In the genomic region with DNA sequence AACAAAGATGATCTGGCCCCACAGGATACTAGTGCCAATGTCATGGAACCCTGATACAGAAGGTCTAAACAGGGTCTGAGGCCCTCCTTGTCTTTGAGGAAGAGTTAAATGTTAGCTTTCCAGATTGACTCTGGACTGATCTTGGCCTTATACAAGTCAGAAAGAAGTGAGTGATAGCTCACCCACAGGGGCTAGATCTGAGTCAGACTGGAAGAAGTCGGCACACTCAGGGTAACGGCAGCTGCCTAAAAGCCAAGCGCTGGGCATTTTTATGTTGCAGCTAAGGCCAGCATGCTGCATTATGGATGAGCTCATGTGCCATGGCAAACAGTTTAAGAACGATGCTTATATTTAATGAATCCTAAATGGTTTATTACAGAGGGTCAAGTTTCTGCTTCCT, we compare ENCODE assay signal across 31 cellular contexts.
DNase-seq lines count a peak whose midpoint lies in the region; FAIRE-seq and TF ChIP-seq lines count a peak whose summit lies in the region.
"Had no signal": no experiment of that assay in that cellular context is flagged by ENCODE, and none has a peak within 500 bp of the region (broad histone marks: within the 10 kb centered on the region; RNA-seq: fewer than 3 reads in every experiment).

No MANE protein-coding gene starts in this region.

- no peak overlapping the region for H3K27ac Mint-ChIP-seq in astrocyte (ENCODE audit: unreplicated experiment)
- peak overlapping the region; percentile 36 for H3K27ac Mint-ChIP-seq in nephron progenitor cell
- no peak overlapping the region for H3K27ac Mint-ChIP-seq in chondrocyte (ENCODE audit: unreplicated experiment)
- H3K27ac Mint-ChIP-seq: activated B cell treated with CpG ODN at 0.5 μM for 24 hours; activated CD8-positive, alpha-beta T cell treated with anti-CD3 and anti-CD28 coated beads, Interleukin-2, amount 10 ng/mL, durations not matched to agents 7 days and 5 days; activated naive CD8-positive, alpha-beta T cell; dendritic cell treated with granulocyte-macrophage colony-stimulating factor and Interleukin-4, amounts not matched to agents 40 ng/mL and 50 ng/mL, for 4 days; stimulated activated naive CD8-positive, alpha-beta T cell treated with anti-CD3 and anti-CD28 coated beads, Interleukin-15, amount 100 ng/mL, for 72 hours had no signal

- H3K4me1 ChIP-seq in BLaER1 (peaks cover 32% of the 10 kb centered on the region), HUES6 (ENCODE audit: control insufficient read depth, insufficient read depth, low read length) (peaks cover 37% of the 10 kb centered on the region), astrocyte (ENCODE audit: insufficient read depth, low read length) (peaks cover 34% of the 10 kb centered on the region), right atrium auricular region (peaks cover 0 to 7% of the 10 kb centered on the region in 2 donors)
- H3K4me1 ChIP-seq: Caco-2, Peyer's patch, psoas muscle had no signal

- H3K9me3 Mint-ChIP-seq in astrocyte (ENCODE audit: unreplicated experiment) (peaks cover 5% of the 10 kb centered on the region), nephron progenitor cell (no peaks in the 10 kb centered on the region), chondrocyte (ENCODE audit: low read depth) (no peaks in the 10 kb centered on the region)
- H3K9me3 Mint-ChIP-seq: activated B cell treated with CpG ODN at 0.5 μM for 24 hours; dendritic cell treated with granulocyte-macrophage colony-stimulating factor and Interleukin-4, amounts not matched to agents 40 ng/mL and 50 ng/mL, for 4 days; stimulated activated naive CD8-positive, alpha-beta T cell treated with anti-CD3 and anti-CD28 coated beads, Interleukin-15, amount 100 ng/mL, for 72 hours had no signal

- H3K79me2 ChIP-seq in astrocyte (ENCODE audit: insufficient read depth, low read length), result no peaks in the 10 kb centered on the region

- TF ChIP-seq CTCF in astrocyte (IDR thresholded peaks at IDR 0.05; ENCODE audit: insufficient read depth, low read depth, low read length) (no peak), nephron progenitor cell (IDR thresholded peaks at IDR 0.05) (no peak), right atrium auricular region (IDR thresholded peaks at IDR 0.05) (no peak), chondrocyte (IDR thresholded peaks at IDR 0.05) (no peak)

- H3K27ac ChIP-seq in BLaER1, result no peak overlapping the region
- peak overlapping the region; percentile 44; the same call in 1 of the 2 replicates for H3K27ac ChIP-seq in HUES6 (ENCODE audit: low read depth, low read length)
- H3K27ac ChIP-seq in astrocyte (ENCODE audit: low read depth, low read length), result no peak overlapping the region
- H3K27ac ChIP-seq in right atrium auricular region, result no peak overlapping the region
- H3K27ac ChIP-seq: C4-2B, Peyer's patch, psoas muscle had no signal

- H3K27me3 Mint-ChIP-seq in astrocyte (ENCODE audit: low read depth, unreplicated experiment), result no peaks in the 10 kb centered on the region
- no peaks in the 10 kb centered on the region for H3K27me3 Mint-ChIP-seq in nephron progenitor cell (ENCODE audit: low read depth, poor library complexity)
- H3K27me3 Mint-ChIP-seq in chondrocyte (ENCODE audit: low read depth), result no peaks in the 10 kb centered on the region
- H3K27me3 Mint-ChIP-seq: activated B cell treated with CpG ODN at 0.5 μM for 24 hours; activated naive CD8-positive, alpha-beta T cell; stimulated activated naive CD8-positive, alpha-beta T cell treated with anti-CD3 and anti-CD28 coated beads, Interleukin-15, amount 100 ng/mL, for 72 hours had no signal

- DNase-seq in astrocyte (ENCODE audit: low read depth) (no peak), nephron progenitor cell (no peak), right atrium auricular region (ENCODE audit: low spot score) (no peak), chondrocyte (ENCODE audit: low spot score) (no peak)
- DNase-seq in activated CD4-positive, CD25-positive, alpha-beta regulatory T cell treated with anti-CD3 and anti-CD28 coated beads, Interleukin-2, amount 50 U/mL, for 72 hours, result no peak
- DNase-seq: activated B cell treated with CpG ODN at 0.5 μM for 24 hours; activated CD8-positive, alpha-beta T cell treated with anti-CD3 and anti-CD28 coated beads, Interleukin-2, amount 10 ng/mL, durations not matched to agents 7 days and 5 days; activated effector memory CD4-positive, alpha-beta T cell treated with Interleukin-2 at 50 U/mL for 16 hours; activated T-cell treated with anti-CD3 and anti-CD28 coated beads for 4 hours; anterior cingulate cortex; Caco-2; DND-41; esophagus squamous epithelium; foreskin melanocyte; Karpas-422; left colon; MV-4-11; NCI-H2171; NCI-H510A; Peyer's patch; psoas muscle; SHP77 treated with DMSO at 0.1 percent for 48 hours; stimulated activated naive CD8-positive, alpha-beta T cell treated with anti-CD3 and anti-CD28 coated beads, Interleukin-15, amount 100 ng/mL, for 72 hours; T1000 had no signal

- H3K4me1 Mint-ChIP-seq in astrocyte (ENCODE audit: low read depth, unreplicated experiment) (peaks cover 8% of the 10 kb centered on the region), nephron progenitor cell (peaks cover 74% of the 10 kb centered on the region), chondrocyte (ENCODE audit: low read depth) (peaks cover 57% of the 10 kb centered on the region)

- no peak for FAIRE-seq in astrocyte (lab: Jason Lieb, UNC)
- FAIRE-seq: endometrium, GM18507 had no signal

- no peak overlapping the region for H3K9ac ChIP-seq in BLaER1
- H3K9ac ChIP-seq in HUES6 (ENCODE audit: low read length), result peak overlapping the region; percentile 9
- no peak overlapping the region for H3K9ac ChIP-seq in astrocyte (ENCODE audit: low read length)

- peak overlapping the region; percentile 30 for H2AFZ ChIP-seq in astrocyte (ENCODE audit: low read depth, low read length)

- no peaks in the 10 kb centered on the region for H3K9me3 ChIP-seq in BLaER1
- H3K9me3 ChIP-seq in HUES6 (ENCODE audit: control insufficient read depth, insufficient read depth, low read depth, low read length), result no peaks in the 10 kb centered on the region; the same call in 1 of the 2 replicates
- H3K9me3 ChIP-seq in astrocyte (ENCODE audit: insufficient read depth, low read depth, low read length), result no peaks in the 10 kb centered on the region
- no peaks in the 10 kb centered on the region for H3K9me3 ChIP-seq in right atrium auricular region
- H3K9me3 ChIP-seq: Caco-2, esophagus squamous epithelium, Peyer's patch, psoas muscle had no signal

- H3K27me3 ChIP-seq in BLaER1 (no peaks in the 10 kb centered on the region), HUES6 (ENCODE audit: control insufficient read depth, insufficient read depth, low read length) (no peaks in the 10 kb centered on the region), astrocyte (ENCODE audit: insufficient read depth, low read length) (no peaks in the 10 kb centered on the region), right atrium auricular region (no peaks in the 10 kb centered on the region)
- H3K27me3 ChIP-seq: esophagus squamous epithelium, Peyer's patch had no signal

- H3K4me2 ChIP-seq in BLaER1 (peak overlapping the region; percentile 40), astrocyte (ENCODE audit: low read length) (no peak overlapping the region)

- H4K20me1 ChIP-seq in BLaER1 (no peaks in the 10 kb centered on the region), astrocyte (ENCODE audit: insufficient read depth, low read length) (no peaks in the 10 kb centered on the region)

- no peaks in the 10 kb centered on the region for H3K36me3 ChIP-seq in BLaER1
- no peaks in the 10 kb centered on the region for H3K36me3 ChIP-seq in HUES6 (ENCODE audit: control insufficient read depth, insufficient read depth, low read length)
- H3K36me3 ChIP-seq in astrocyte (ENCODE audit: insufficient read depth, low read length), result no peaks in the 10 kb centered on the region
- H3K36me3 ChIP-seq in right atrium auricular region, result no peaks in the 10 kb centered on the region
- H3K36me3 ChIP-seq: esophagus squamous epithelium, Peyer's patch had no signal

- no peak overlapping the region for H3K4me3 Mint-ChIP-seq in astrocyte (ENCODE audit: unreplicated experiment)
- no peak overlapping the region for H3K4me3 Mint-ChIP-seq in nephron progenitor cell
- no peak overlapping the region for H3K4me3 Mint-ChIP-seq in chondrocyte (ENCODE audit: unreplicated experiment)
- H3K4me3 Mint-ChIP-seq: activated B cell treated with CpG ODN at 0.5 μM for 24 hours; activated CD8-positive, alpha-beta T cell treated with anti-CD3 and anti-CD28 coated beads, Interleukin-2, amount 10 ng/mL, durations not matched to agents 7 days and 5 days; activated naive CD8-positive, alpha-beta T cell; dendritic cell treated with granulocyte-macrophage colony-stimulating factor and Interleukin-4, amounts not matched to agents 40 ng/mL and 50 ng/mL, for 4 days; stimulated activated naive CD8-positive, alpha-beta T cell treated with anti-CD3 and anti-CD28 coated beads, Interleukin-15, amount 100 ng/mL, for 72 hours had no signal

- peaks cover 4% of the 10 kb centered on the region for H3K36me3 Mint-ChIP-seq in astrocyte (ENCODE audit: low read depth, unreplicated experiment)
- H3K36me3 Mint-ChIP-seq in nephron progenitor cell (ENCODE audit: low read depth), result no peaks in the 10 kb centered on the region
- H3K36me3 Mint-ChIP-seq in chondrocyte (ENCODE audit: low read depth), result no peaks in the 10 kb centered on the region

- H3K4me3 ChIP-seq in BLaER1 (no peak overlapping the region), HUES6 (ENCODE audit: low read depth, low read length) (no peak overlapping the region), astrocyte (ENCODE audit: insufficient read depth, low read depth, low read length) (no peak overlapping the region), right atrium auricular region (no peak overlapping the region)
- H3K4me3 ChIP-seq: esophagus squamous epithelium, Peyer's patch, psoas muscle had no signal
